In the genomic region with DNA sequence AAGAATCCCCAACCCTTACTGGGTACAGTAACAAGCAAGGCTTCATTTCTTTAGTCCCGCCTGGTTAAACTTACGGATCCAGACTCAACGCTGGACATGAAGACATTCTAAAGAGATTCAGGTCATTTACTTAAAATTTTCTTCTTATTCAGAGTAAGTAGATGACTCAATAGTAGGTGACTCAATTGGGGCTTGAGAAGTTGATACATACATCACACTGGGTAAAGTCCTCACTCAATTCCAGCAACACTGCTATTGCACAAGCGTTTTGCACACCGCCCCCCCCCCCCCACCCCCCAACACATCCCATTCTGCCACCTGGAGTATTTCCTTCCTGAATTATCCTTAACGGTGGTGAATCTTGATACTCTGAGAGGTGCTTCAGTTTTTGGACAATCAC, we compare ENCODE assay signal across 16 cellular contexts.
DNase-seq lines count a peak whose midpoint lies in the region; ATAC-seq and TF ChIP-seq lines count a peak whose summit lies in the region.
"Had no signal": no experiment of that assay in that cellular context is flagged by ENCODE, and none has a peak within 500 bp of the region (broad histone marks: within the 10 kb centered on the region; RNA-seq: fewer than 3 reads in every experiment).

No MANE protein-coding gene starts in this region.

- H2BK15ac ChIP-seq in neuronal stem cell (ENCODE audit: low read length), result no peak overlapping the region

- H3F3A ChIP-seq in PC-3 (ENCODE audit: low read length, unreplicated experiment), result no peaks in the 10 kb centered on the region

- H3K4me2 ChIP-seq in PC-3 (ENCODE audit: low read length) (no peak overlapping the region), neuronal stem cell (ENCODE audit: insufficient read depth, low read length, poor library complexity, severe bottlenecking) (no peak overlapping the region)

- peak overlapping the region; percentile 80 for H3K27ac Mint-ChIP-seq in activated CD4-positive, alpha-beta memory T cell treated with anti-CD3 and anti-CD28 coated beads for 36 hours
- no peak overlapping the region for H3K27ac Mint-ChIP-seq in activated CD4-positive, alpha-beta memory T cell treated with anti-CD3 and anti-CD28 coated beads, Interleukin-2, amount 10 ng/mL, durations not matched to agents 7 days and 5 days
- peak overlapping the region; percentile 48 for H3K27ac Mint-ChIP-seq in stimulated activated effector memory CD8-positive, alpha-beta T cell treated with anti-CD3 and anti-CD28 coated beads, Interleukin-12 subunit alpha, Interleukin-12 subunit beta, amount 100 ng/mL, for 72 hours
- H3K27ac Mint-ChIP-seq: mesothelial cell of epicardium had no signal

- H3K4me1 ChIP-seq in PC-3 (ENCODE audit: insufficient read depth, low read length), result peaks cover 3% of the 10 kb centered on the region; the same call in 1 of the 2 replicates
- H3K4me1 ChIP-seq in esophagus muscularis mucosa, result peaks cover 10 to 79% (median 65%) of the 10 kb centered on the region in 4 donors
- H3K4me1 ChIP-seq in neuronal stem cell (ENCODE audit: control insufficient read depth in 2 of 2, insufficient read depth in 1 of 2, low read depth in 1 of 2, low read length in 2 of 2), result peaks cover 6 to 13% of the 10 kb centered on the region in 2 donors
- no peaks in the 10 kb centered on the region for H3K4me1 ChIP-seq in body of pancreas
- H3K4me1 ChIP-seq: SJCRH30 had no signal

- no peak overlapping the region for H2AK5ac ChIP-seq in neuronal stem cell (ENCODE audit: low read depth, low read length)

- no peak overlapping the region for H3K14ac ChIP-seq in neuronal stem cell (ENCODE audit: low read length)

- H3K4me3 Mint-ChIP-seq in activated CD4-positive, alpha-beta memory T cell treated with anti-CD3 and anti-CD28 coated beads for 36 hours, result no peak overlapping the region
- no peak overlapping the region for H3K4me3 Mint-ChIP-seq in activated CD4-positive, alpha-beta memory T cell treated with anti-CD3 and anti-CD28 coated beads, Interleukin-2, amount 10 ng/mL, durations not matched to agents 7 days and 5 days
- no peak overlapping the region for H3K4me3 Mint-ChIP-seq in stimulated activated effector memory CD8-positive, alpha-beta T cell treated with anti-CD3 and anti-CD28 coated beads, Interleukin-12 subunit alpha, Interleukin-12 subunit beta, amount 100 ng/mL, for 72 hours
- H3K4me3 Mint-ChIP-seq: mesothelial cell of epicardium had no signal

- TF ChIP-seq CTCF in PC-3 (conservative IDR thresholded peaks at IDR 0.05; ENCODE audit: low read depth, low read length) (no peak), esophagus muscularis mucosa (IDR thresholded peaks at IDR 0.05) (no peak), body of pancreas (IDR thresholded peaks at IDR 0.05) (no peak)

- H2AFZ ChIP-seq in PC-3 (ENCODE audit: low read length), result no peak overlapping the region
- H2AFZ ChIP-seq in neuronal stem cell (ENCODE audit: low read length), result no peak overlapping the region

- ATAC-seq in PC-3 (no peak), body of pancreas (no peak)
- peak; percentile 91 for ATAC-seq in stimulated activated effector memory CD8-positive, alpha-beta T cell treated with anti-CD3 and anti-CD28 coated beads, Interleukin-12 subunit alpha, Interleukin-12 subunit beta, amount 100 ng/mL, for 72 hours
- ATAC-seq: HCT116 had no signal

- no peaks in the 10 kb centered on the region for H3K9me3 Mint-ChIP-seq in activated CD4-positive, alpha-beta memory T cell treated with anti-CD3 and anti-CD28 coated beads for 36 hours
- no peaks in the 10 kb centered on the region for H3K9me3 Mint-ChIP-seq in activated CD4-positive, alpha-beta memory T cell treated with anti-CD3 and anti-CD28 coated beads, Interleukin-2, amount 10 ng/mL, durations not matched to agents 7 days and 5 days
- H3K9me3 Mint-ChIP-seq in stimulated activated effector memory CD8-positive, alpha-beta T cell treated with anti-CD3 and anti-CD28 coated beads, Interleukin-12 subunit alpha, Interleukin-12 subunit beta, amount 100 ng/mL, for 72 hours, result no peaks in the 10 kb centered on the region
- H3K9me3 Mint-ChIP-seq: mesothelial cell of epicardium had no signal

- no peaks in the 10 kb centered on the region for H3K27me3 Mint-ChIP-seq in activated CD4-positive, alpha-beta memory T cell treated with anti-CD3 and anti-CD28 coated beads for 36 hours
- H3K27me3 Mint-ChIP-seq in activated CD4-positive, alpha-beta memory T cell treated with anti-CD3 and anti-CD28 coated beads, Interleukin-2, amount 10 ng/mL, durations not matched to agents 7 days and 5 days, result no peaks in the 10 kb centered on the region

- no peak overlapping the region for H3K4me3 ChIP-seq in PC-3 (ENCODE audit: low read length)
- no peak overlapping the region for H3K4me3 ChIP-seq in esophagus muscularis mucosa
- H3K4me3 ChIP-seq in neuronal stem cell (ENCODE audit: low read length in 2 of 2), result no peak overlapping the region
- H3K4me3 ChIP-seq in body of pancreas, result no peak overlapping the region
- H3K4me3 ChIP-seq: SJCRH30, skin epidermis had no signal

- BruUV-seq in PC-3 (replicated peaks; lab: Mats Ljungman, UMichigan), result no TSS peak

- H3K23ac ChIP-seq in neuronal stem cell (ENCODE audit: low read depth, low read length, poor library complexity), result no peak overlapping the region

- H3K36me3 ChIP-seq in PC-3 (ENCODE audit: low read depth, low read length), result peaks cover 42% of the 10 kb centered on the region
- H3K36me3 ChIP-seq in esophagus muscularis mucosa, result peaks cover 34 to 96% (median 77%) of the 10 kb centered on the region in 4 donors
- peaks cover 5 to 95% of the 10 kb centered on the region in 2 donors for H3K36me3 ChIP-seq in neuronal stem cell (replicated peaks in 1 of 2; ENCODE audit: control insufficient read depth in 2 of 2, insufficient read depth in 2 of 2, low read length in 2 of 2)
- peaks cover 0 to 24% of the 10 kb centered on the region in 2 donors for H3K36me3 ChIP-seq in body of pancreas (replicated peaks in 1 of 2; ENCODE audit: insufficient read depth in 1 of 2, low read depth in 2 of 2)

- POLR2A ChIA-PET in activated CD4-positive, alpha-beta memory T cell treated with anti-CD3 and anti-CD28 coated beads for 36 hours (lab: Charles Lee), result no interaction called here
- POLR2A ChIA-PET in activated CD4-positive, alpha-beta memory T cell treated with anti-CD3 and anti-CD28 coated beads, Interleukin-2, amount 10 ng/mL, durations not matched to agents 7 days and 5 days (lab: Charles Lee), result no interaction called here
- POLR2A ChIA-PET in PC-3 (lab: Charles Lee; ENCODE audit: unreplicated experiment), result no interaction called here

- H3K18ac ChIP-seq in neuronal stem cell (ENCODE audit: low read length), result no peak overlapping the region

- H3K79me2 ChIP-seq in PC-3 (ENCODE audit: low read length), result no peaks in the 10 kb centered on the region

- H2BK120ac ChIP-seq in neuronal stem cell (ENCODE audit: low read depth, low read length), result no peak overlapping the region

- peaks cover 64% of the 10 kb centered on the region for H3K36me3 Mint-ChIP-seq in activated CD4-positive, alpha-beta memory T cell treated with anti-CD3 and anti-CD28 coated beads for 36 hours
- peaks cover 78% of the 10 kb centered on the region for H3K36me3 Mint-ChIP-seq in activated CD4-positive, alpha-beta memory T cell treated with anti-CD3 and anti-CD28 coated beads, Interleukin-2, amount 10 ng/mL, durations not matched to agents 7 days and 5 days (ENCODE audit: low read depth)
- peaks cover 100% of the 10 kb centered on the region for H3K36me3 Mint-ChIP-seq in stimulated activated effector memory CD8-positive, alpha-beta T cell treated with anti-CD3 and anti-CD28 coated beads, Interleukin-12 subunit alpha, Interleukin-12 subunit beta, amount 100 ng/mL, for 72 hours

- no peaks in the 10 kb centered on the region for H4K20me1 ChIP-seq in PC-3 (ENCODE audit: low read length)

- H3K4ac ChIP-seq in neuronal stem cell (ENCODE audit: low read length), result no peak overlapping the region

- no peak overlapping the region for H4K91ac ChIP-seq in neuronal stem cell (ENCODE audit: low read depth, low read length, poor library complexity)

- no peak overlapping the region for H3K9ac ChIP-seq in PC-3 (ENCODE audit: low read length)
- H3K9ac ChIP-seq in neuronal stem cell (ENCODE audit: low read depth, low read length, poor library complexity), result no peak overlapping the region

- H2BK5ac ChIP-seq in neuronal stem cell (ENCODE audit: low read length), result no peak overlapping the region

- H3K9me3 ChIP-seq in PC-3 (ENCODE audit: low read length) (no peaks in the 10 kb centered on the region), esophagus muscularis mucosa (no peaks in the 10 kb centered on the region), neuronal stem cell (replicated peaks in 1 of 2; ENCODE audit: control insufficient read depth in 2 of 2, insufficient read depth in 1 of 2, low read depth in 1 of 2, low read length in 2 of 2) (peaks cover 0 to 6% of the 10 kb centered on the region in 2 donors), body of pancreas (no peaks in the 10 kb centered on the region)
- H3K9me3 ChIP-seq: SJCRH30 had no signal

- TF ChIP-seq POLR2A in esophagus muscularis mucosa (IDR thresholded peaks at IDR 0.05; ENCODE audit: low read depth) (no peak), body of pancreas (IDR thresholded peaks at IDR 0.05) (no peak)

- H3K27me3 ChIP-seq in PC-3 (ENCODE audit: low read length), result no peaks in the 10 kb centered on the region
- H3K27me3 ChIP-seq in esophagus muscularis mucosa, result no peaks in the 10 kb centered on the region
- H3K27me3 ChIP-seq in neuronal stem cell (ENCODE audit: control insufficient read depth in 3 of 3, insufficient read depth in 3 of 3, low read depth in 1 of 3, low read length in 3 of 3), result no peaks in the 10 kb centered on the region
- H3K27me3 ChIP-seq in body of pancreas, result no peaks in the 10 kb centered on the region
- H3K27me3 ChIP-seq: SJCRH30 had no signal

- CTCF ChIA-PET in activated CD4-positive, alpha-beta memory T cell treated with anti-CD3 and anti-CD28 coated beads for 36 hours (lab: Charles Lee), result no interaction called here
- CTCF ChIA-PET in activated CD4-positive, alpha-beta memory T cell treated with anti-CD3 and anti-CD28 coated beads, Interleukin-2, amount 10 ng/mL, durations not matched to agents 7 days and 5 days (lab: Charles Lee), result no interaction called here
- CTCF ChIA-PET in PC-3 (lab: Charles Lee), result no interaction called here

- no peak overlapping the region for H3K27ac ChIP-seq in PC-3 (ENCODE audit: low read length)
- peak overlapping the region; percentile 21 to 63 (median 42) for H3K27ac ChIP-seq in esophagus muscularis mucosa (replicated peaks in 1 of 4)
- no peak overlapping the region for H3K27ac ChIP-seq in neuronal stem cell (replicated peaks; ENCODE audit: low read length)
- no peak overlapping the region for H3K27ac ChIP-seq in body of pancreas
- H3K27ac ChIP-seq: SJCRH30 had no signal

- H3K79me1 ChIP-seq in neuronal stem cell (ENCODE audit: low read depth, low read length), result no peaks in the 10 kb centered on the region

- intact Hi-C loops in activated CD4-positive, alpha-beta memory T cell treated with anti-CD3 and anti-CD28 coated beads for 36 hours (cut with micrococcal nuclease), result loop anchor here (1.0 kb wide), 1 partner anchor 10 kb away; no protein-coding TSS in a partner anchor
- intact Hi-C loops in PC-3 (cut with micrococcal nuclease) (no loop called here), esophagus muscularis mucosa (cut with DNase I) (no loop called here), body of pancreas (cut with DNase I) (no loop called here)

- DNase-seq in activated CD4-positive, alpha-beta memory T cell treated with anti-CD3 and anti-CD28 coated beads for 36 hours, result peak; percentile 22
- DNase-seq in activated CD4-positive, alpha-beta memory T cell treated with anti-CD3 and anti-CD28 coated beads, Interleukin-2, amount 10 ng/mL, durations not matched to agents 7 days and 5 days, result no peak
- DNase-seq in PC-3 (peak; percentile 48), esophagus muscularis mucosa (ENCODE audit: extremely low spot score) (no peak), neuronal stem cell (ENCODE audit: low spot score) (no peak), A172 (ENCODE audit: low spot score) (no peak), body of pancreas (no peak)
- DNase-seq in stimulated activated effector memory CD8-positive, alpha-beta T cell treated with anti-CD3 and anti-CD28 coated beads, Interleukin-12 subunit alpha, Interleukin-12 subunit beta, amount 100 ng/mL, for 72 hours (ENCODE audit: low spot score in 2 of 2), result no peak
- DNase-seq: erythroblast, Kasumi-1, NCI-H2081 treated with DMSO at 0.1 percent for 48 hours, nucleus accumbens, SJCRH30 had no signal

- H2BK12ac ChIP-seq in neuronal stem cell (ENCODE audit: low read length), result no peak overlapping the region

- peaks cover 37% of the 10 kb centered on the region for H3K4me1 Mint-ChIP-seq in activated CD4-positive, alpha-beta memory T cell treated with anti-CD3 and anti-CD28 coated beads for 36 hours (ENCODE audit: low read depth)
- H3K4me1 Mint-ChIP-seq in activated CD4-positive, alpha-beta memory T cell treated with anti-CD3 and anti-CD28 coated beads, Interleukin-2, amount 10 ng/mL, durations not matched to agents 7 days and 5 days, result peaks cover 4% of the 10 kb centered on the region
- peaks cover 29% of the 10 kb centered on the region for H3K4me1 Mint-ChIP-seq in stimulated activated effector memory CD8-positive, alpha-beta T cell treated with anti-CD3 and anti-CD28 coated beads, Interleukin-12 subunit alpha, Interleukin-12 subunit beta, amount 100 ng/mL, for 72 hours

- TF ChIP-seq EP300 in esophagus muscularis mucosa (IDR thresholded peaks at IDR 0.05), result no peak

- 94% methylated on average over 6 of the region's 6 CpGs for WGBS in esophagus muscularis mucosa
- no CpG with 5 or more reads among the region's 6 CpGs for WGBS in neuronal stem cell (ENCODE audit: extremely low coverage in 2 of 2, insufficient read length in 2 of 2, insufficient replicate concordance in 1 of 2), 2 donors
- WGBS in body of pancreas, 2 donors, result 86 to 91% methylated on average over 6 of the region's 6 CpGs

- no peak overlapping the region for H4K8ac ChIP-seq in neuronal stem cell (ENCODE audit: low read depth, low read length)

- H3K9me2 ChIP-seq in PC-3 (replicated peaks; ENCODE audit: low read length), result no peaks in the 10 kb centered on the region

Comparison
In these comparisons a context has a peak if more than half of its experiments do, and no peak if none do; other contexts are left out.
1. DNase-seq: peak in activated CD4-positive, alpha-beta memory T cell treated with anti-CD3 and anti-CD28 coated beads for 36 hours (single experiment) and PC-3 (single experiment); none in activated CD4-positive, alpha-beta memory T cell treated with anti-CD3 and anti-CD28 coated beads, Interleukin-2, amount 10 ng/mL, durations not matched to agents 7 days and 5 days (single experiment), esophagus muscularis mucosa (single experiment), stimulated activated effector memory CD8-positive, alpha-beta T cell treated with anti-CD3 and anti-CD28 coated beads, Interleukin-12 subunit alpha, Interleukin-12 subunit beta, amount 100 ng/mL, for 72 hours (0 of 2), neuronal stem cell (single experiment), A172 (single experiment) and body of pancreas (0 of 4).
2. H3K27ac ChIP-seq: peak in esophagus muscularis mucosa (4 of 4); none in PC-3 (single experiment), neuronal stem cell (single experiment) and body of pancreas (0 of 4).